In genomic region chr17:45585037-45585437, GRCh38 we compare ENCODE assay signal across 1 cellular context.
TF ChIP-seq lines count a peak whose summit lies in the region.

No MANE protein-coding gene starts in this region.

TF ChIP-seq in HepG2, 621 proteins besides CTCF, POLR2A, EP300 and RAD21 (continued from another document and continues in another):
- TF ChIP-seq E2F2 (CRISPR knock-in tag; IDR thresholded peaks at IDR 0.05; ENCODE audit: borderline replicate concordance) (peak; percentile 52; the same call in 1 of the 2 replicates), ZNF724P (CRISPR knock-in tag; IDR thresholded peaks at IDR 0.05; ENCODE audit: borderline replicate concordance) (peak; percentile 39; the same call in 1 of the 2 replicates), MIER2 (CRISPR knock-in tag; IDR thresholded peaks at IDR 0.05) (0 out of 2 replicates have a peak, but pooled peaks have one; percentile 13), PHF8 (CRISPR knock-in tag; IDR thresholded peaks at IDR 0.05) (peak; percentile 81), ZNF20 (CRISPR knock-in tag; IDR thresholded peaks at IDR 0.05) (0 out of 2 replicates have a peak, but pooled peaks have one; percentile 59), MEIS2 (CRISPR knock-in tag; IDR thresholded peaks at IDR 0.05) (0 out of 2 replicates have a peak, but pooled peaks have one; percentile 13), MXI1 (IDR thresholded peaks at IDR 0.05; ENCODE audit: borderline replicate concordance, low read depth, low read length) (0 out of 3 replicates have a peak, but pooled peaks have one; percentile 9), IRF9 (CRISPR knock-in tag; IDR thresholded peaks at IDR 0.05; ENCODE audit: borderline replicate concordance) (0 out of 2 replicates have a peak, but pooled peaks have one; percentile 55), ZNF800 (CRISPR knock-in tag; IDR thresholded peaks at IDR 0.05) (peak; percentile 70; the same call in 1 of the 2 replicates), DRAP1 (CRISPR knock-in tag; IDR thresholded peaks at IDR 0.05) (peak; percentile 64), ARNTL (CRISPR knock-in tag; IDR thresholded peaks at IDR 0.05) (0 out of 2 replicates have a peak, but pooled peaks have one; percentile 32), ZNF263 (CRISPR knock-in tag; IDR thresholded peaks at IDR 0.05) (0 out of 2 replicates have a peak, but pooled peaks have one; percentile 15), ZNF446 (CRISPR knock-in tag; IDR thresholded peaks at IDR 0.05) (0 out of 2 replicates have a peak, but pooled peaks have one; percentile 34), HNRNPK (IDR thresholded peaks at IDR 0.05; ENCODE audit: low read depth, low read length, poor library complexity, severe bottlenecking) (peak; percentile 12), TFE3 (CRISPR knock-in tag; IDR thresholded peaks at IDR 0.05) (peak; percentile 86), ZFX (CRISPR knock-in tag; IDR thresholded peaks at IDR 0.05; ENCODE audit: low read depth) (peak; percentile 77), ATF7-NPFF (CRISPR knock-in tag; IDR thresholded peaks at IDR 0.05; ENCODE audit: low read depth) (peak; percentile 47; the same call in 1 of the 2 replicates), ZBTB10 (CRISPR knock-in tag; IDR thresholded peaks at IDR 0.05; ENCODE audit: borderline replicate concordance) (peak; percentile 36; the same call in 1 of the 2 replicates), ZNF720 (CRISPR knock-in tag; IDR thresholded peaks at IDR 0.05) (0 out of 2 replicates have a peak, but pooled peaks have one; percentile 62), BRD4 (CRISPR knock-in tag; IDR thresholded peaks at IDR 0.05) (peak; percentile 89; the same call in 1 of the 2 replicates), ELF3 (CRISPR knock-in tag; IDR thresholded peaks at IDR 0.05) (peak; percentile 61), SOX5 (CRISPR knock-in tag; IDR thresholded peaks at IDR 0.05; ENCODE audit: borderline replicate concordance) (peak; percentile 13; the same call in 1 of the 2 replicates), SALL1 (CRISPR knock-in tag; IDR thresholded peaks at IDR 0.05) (peak; percentile 61), ONECUT2 (CRISPR knock-in tag; IDR thresholded peaks at IDR 0.05) (0 out of 2 replicates have a peak, but pooled peaks have one; percentile 28), IRF2 (CRISPR knock-in tag; IDR thresholded peaks at IDR 0.05) (0 out of 2 replicates have a peak, but pooled peaks have one; percentile 50), NR2C2 (CRISPR knock-in tag; IDR thresholded peaks at IDR 0.05; ENCODE audit: borderline replicate concordance) (0 out of 2 replicates have a peak, but pooled peaks have one; percentile 22), MYC (CRISPR knock-in tag; IDR thresholded peaks at IDR 0.05; ENCODE audit: borderline replicate concordance) (peak; percentile 73; the same call in 1 of the 2 replicates), RAD51 (IDR thresholded peaks at IDR 0.05; ENCODE audit: borderline replicate concordance) (peak; percentile 41), MED8 (CRISPR knock-in tag; IDR thresholded peaks at IDR 0.05; ENCODE audit: insufficient replicate concordance) (peak; percentile 65), ZBTB39 (CRISPR knock-in tag; IDR thresholded peaks at IDR 0.05) (0 out of 2 replicates have a peak, but pooled peaks have one; percentile 52), BCL3 (CRISPR knock-in tag; IDR thresholded peaks at IDR 0.05) (peak; percentile 13; the same call in 1 of the 2 replicates), NCOA1 (CRISPR knock-in tag; IDR thresholded peaks at IDR 0.05) (peak; percentile 55; the same call in 1 of the 2 replicates), ZBTB25 (CRISPR knock-in tag; IDR thresholded peaks at IDR 0.05) (peak; percentile 65), KDM5B (CRISPR knock-in tag; IDR thresholded peaks at IDR 0.05; ENCODE audit: borderline replicate concordance) (peak; percentile 74), TFDP2 (CRISPR knock-in tag; IDR thresholded peaks at IDR 0.05) (peak; percentile 68), XRCC5 (optimal IDR thresholded peaks at IDR 0.05; ENCODE audit: low read length) (peak; percentile 24), MXD3 (CRISPR knock-in tag; IDR thresholded peaks at IDR 0.05) (peak; percentile 20; the same call in 1 of the 2 replicates), ZNF12 (CRISPR knock-in tag; IDR thresholded peaks at IDR 0.05) (peak; percentile 38; the same call in 1 of the 2 replicates), ZBTB2 (CRISPR knock-in tag; IDR thresholded peaks at IDR 0.05; ENCODE audit: low read depth) (peak; percentile 84), ZNF232 (CRISPR knock-in tag; IDR thresholded peaks at IDR 0.05; ENCODE audit: borderline replicate concordance) (peak; percentile 71; the same call in 1 of the 2 replicates), HOXD1 (CRISPR knock-in tag; IDR thresholded peaks at IDR 0.05) (peak; percentile 69; the same call in 1 of the 2 replicates), HMG20B (CRISPR knock-in tag; conservative IDR thresholded peaks at IDR 0.05) (0 out of 2 replicates have a peak, but pooled peaks have one; percentile 28), CBFB (CRISPR knock-in tag; IDR thresholded peaks at IDR 0.05) (0 out of 2 replicates have a peak, but pooled peaks have one; percentile 56), KAT8 (CRISPR knock-in tag; IDR thresholded peaks at IDR 0.05) (peak; percentile 72)
